ENCODE assay signal across 13 cellular contexts in genomic region chr6:37473364-37474095, GRCh38. TPM values are rescaled to one million over a fixed set of nuclear protein-coding genes. Genes with fewer than 3 reads are reported as not detected.
A peak's percentile ranks its signal among the peaks of the same experiment; 100 is the strongest.
DNase-seq lines count a peak whose midpoint lies in the region; ATAC-seq, FAIRE-seq and TF ChIP-seq lines count a peak whose summit lies in the region.
"Had no signal": no experiment of that assay in that cellular context is flagged by ENCODE, and none has a peak within 500 bp of the region (broad histone marks: within the 10 kb centered on the region; RNA-seq: fewer than 3 reads in every experiment).

No MANE protein-coding gene starts in this region.

- no peak overlapping the region for H3K4me2 ChIP-seq in OCI-LY7 (ENCODE audit: low read length)

- no peak for FAIRE-seq in H54 (lab: Jason Lieb, UNC)
- FAIRE-seq: G401.6 had no signal

- H3K4me1 ChIP-seq in stomach: peaks cover 0 to 13% (median 5%) of the 10 kb centered on the region in 4 donors
- H3K4me1 ChIP-seq in OCI-LY7 (ENCODE audit: insufficient read depth, low read length, poor library complexity, severe bottlenecking): no peaks in the 10 kb centered on the region

- H2AFZ ChIP-seq in OCI-LY7 (ENCODE audit: low read length): no peak overlapping the region

- H3K9me2 ChIP-seq in OCI-LY7 (ENCODE audit: insufficient read depth, low read length): no peaks in the 10 kb centered on the region

- ATAC-seq in Right ventricle myocardium superior (ENCODE audit: poor library complexity): peak; percentile 89

- 33 to 55% (median 36%) methylated on average over 7 to 8 of the region's 8 CpGs for WGBS in stomach, 5 donors

- no peak overlapping the region for H3K27ac ChIP-seq in stomach
- no peak overlapping the region for H3K27ac ChIP-seq in OCI-LY7 (ENCODE audit: low read depth, low read length, poor library complexity, severe bottlenecking)

- no peak for TF ChIP-seq POLR2A in stomach (IDR thresholded peaks at IDR 0.05)
- TF ChIP-seq POLR2A in H54 (IDR thresholded peaks at IDR 0.05; ENCODE audit: low read depth, low read length): no peak

- H3K79me2 ChIP-seq in OCI-LY7 (ENCODE audit: insufficient read depth, low read depth, low read length): no peaks in the 10 kb centered on the region

- TF ChIP-seq EP300 in stomach (IDR thresholded peaks at IDR 0.05): no peak

- H3K9me3 ChIP-seq in stomach (no peaks in the 10 kb centered on the region), OCI-LY7 (ENCODE audit: low read length) (no peaks in the 10 kb centered on the region)

- H3K27me3 ChIP-seq in stomach: no peaks in the 10 kb centered on the region

- no peak for TF ChIP-seq CTCF in stomach (IDR thresholded peaks at IDR 0.05)
- no peak for TF ChIP-seq CTCF in OCI-LY7 (conservative IDR thresholded peaks at IDR 0.05; ENCODE audit: low read length)

- BruUV-seq in OCI-LY7 (replicated peaks; lab: Mats Ljungman, UMichigan): no TSS peak

- CTCF ChIA-PET in OCI-LY7 (lab: Charles Lee; ENCODE audit: unreplicated experiment): interaction anchor here (1.0 kb wide), 1 partner anchor 92 kb away, joined by 3 read pairs; no protein-coding TSS in a partner anchor

- intact Hi-C loops in Right ventricle myocardium superior (cut with DNase I): no loop called here
- intact Hi-C loops in stomach (cut with DNase I; ENCODE audit: low total_unique reads): no loop called here
- intact Hi-C loops in OCI-LY7 (cut with micrococcal nuclease; ENCODE audit: unreplicated experiment): no loop called here

- peaks cover 60 to 94% (median 87%) of the 10 kb centered on the region in 4 donors for H3K36me3 ChIP-seq in stomach
- H3K36me3 ChIP-seq in OCI-LY7 (ENCODE audit: insufficient read depth, low read length): peaks cover 83% of the 10 kb centered on the region

- H4K20me1 ChIP-seq in OCI-LY7 (ENCODE audit: insufficient read depth, low read length): no peaks in the 10 kb centered on the region

- no peak overlapping the region for H3K4me3 ChIP-seq in stomach
- no peak overlapping the region for H3K4me3 ChIP-seq in OCI-LY7 (ENCODE audit: low read depth, low read length, poor library complexity, severe bottlenecking)

- DNase-seq in NCI-H1092 treated with DMSO at 0.1 percent for 48 hours (lab: John Stamatoyannopoulos, UW): peak; percentile 30
- DNase-seq in NCI-H1092 (lab: John Stamatoyannopoulos, UW): no peak
- peak; percentile 52 for DNase-seq in amniotic epithelial cell (ENCODE audit: low read depth)
- DNase-seq in Right ventricle myocardium superior: peak; percentile 82
- peak; percentile 89 for DNase-seq in stomach
- DNase-seq in activated gamma-delta T cell treated with Interleukin-2 at 50 U/mL for 16 hours: no peak
- no peak for DNase-seq in OCI-LY7 (ENCODE audit: low spot score)
- DNase-seq in H54 (ENCODE audit: insufficient read length, low spot score): no peak
- DNase-seq: 8988T, activated gamma-delta T cell, kidney glomerular epithelial cell, NCI-H82 had no signal

- POLR2A ChIA-PET in OCI-LY7 (lab: Charles Lee): interaction anchor here (0.6 to 1.4 kb wide), 2 partner anchors 14 to 166 kb away, joined by 3 read pairs; no protein-coding TSS in a partner anchor

RNA-seq across cellular contexts. Expression of gene CCDC167, which starts 26.2 kb away (rescaled TPM):
- total RNA-seq in Right ventricle myocardium superior: 24.4 TPM
- total RNA-seq in stomach: 10 to 100 TPM in 3 of 5 donors, 1 to 10 TPM in 1, not detected in 1; 4.2 to 46.9 (median 28.8) TPM
- polyA plus RNA-seq in stomach: 10 to 100 TPM; 26.0 to 47.8 (median 42.5) TPM
- total RNA-seq in OCI-LY7 (2014; rRNA removed; shearing (Covaris generic)): 138 and 153 TPM in 2 replicates
- total RNA-seq in OCI-LY7 (2022): 81.4 and 85.5 TPM in 2 replicates

RNA-seq across cellular contexts. Expression of gene CMTR1, which starts 40.5 kb away (rescaled TPM):
- total RNA-seq in Right ventricle myocardium superior: 29.0 TPM
- total RNA-seq in stomach: 100 to 1,000 TPM in 1 of 5 donors, 10 to 100 TPM in 4; 23.6 to 145 (median 26.4) TPM
- 10 to 100 TPM in 1 of 3 donors, 1 to 10 TPM in 2; 6.3 to 14.1 (median 6.6) TPM for polyA plus RNA-seq in stomach
- 32.3 and 36.0 TPM in 2 replicates for total RNA-seq in OCI-LY7 (2014; rRNA removed; shearing (Covaris generic))
- total RNA-seq in OCI-LY7 (2022): 41.2 and 42.8 TPM in 2 replicates

Comparison
In these comparisons a context has a peak if more than half of its experiments do, and no peak if none do; other contexts are left out.
1. DNase-seq: peak in NCI-H1092 treated with DMSO at 0.1 percent for 48 hours (single experiment), amniotic epithelial cell (single experiment), Right ventricle myocardium superior (single experiment) and stomach (single experiment); none in NCI-H1092 (single experiment), activated gamma-delta T cell treated with Interleukin-2 at 50 U/mL for 16 hours (single experiment), OCI-LY7 (single experiment) and H54 (single experiment).